ENCODE assay signal across 8 cellular contexts in genomic region chr10:99532687-99533495, GRCh38. TPM values are rescaled to one million over a fixed set of nuclear protein-coding genes. Genes with fewer than 3 reads are reported as not detected.
A peak's percentile ranks its signal among the peaks of the same experiment; 100 is the strongest.
DNase-seq lines count a peak whose midpoint lies in the region; ATAC-seq lines count a peak whose summit lies in the region.

Gene NKX2-3 (plus strand): TSS chr10:99532942. CDS start chr10:99533132, 190 bp downstream.

- intact Hi-C loops in dendritic cell treated with granulocyte-macrophage colony-stimulating factor and Interleukin-4, amounts not matched to agents 40 ng/mL and 50 ng/mL, for 4 days (cut with micrococcal nuclease), result loop anchor here (5.0 kb wide), 1 partner anchor 101 kb away; the partner anchor contains the start of gene GOT1

- H3K27me3 Mint-ChIP-seq in dendritic cell treated with granulocyte-macrophage colony-stimulating factor and Interleukin-4, amounts not matched to agents 40 ng/mL and 50 ng/mL, for 4 days, result peaks cover 97% of the 10 kb centered on the region
- H3K27me3 Mint-ChIP-seq in naive thymus-derived CD8-positive, alpha-beta T cell, result peaks cover 56 to 94% (median 68%) of the 10 kb centered on the region in 5 donors

- peak within 1 kb of the TSS; percentile 71 for H3K4me3 Mint-ChIP-seq in dendritic cell treated with granulocyte-macrophage colony-stimulating factor and Interleukin-4, amounts not matched to agents 40 ng/mL and 50 ng/mL, for 4 days
- H3K4me3 Mint-ChIP-seq in naive thymus-derived CD8-positive, alpha-beta T cell, result peak within 1 kb of the TSS in 9 of 10 donors; percentile 22 to 67 (median 62)

- H3K4me1 Mint-ChIP-seq in dendritic cell treated with granulocyte-macrophage colony-stimulating factor and Interleukin-4, amounts not matched to agents 40 ng/mL and 50 ng/mL, for 4 days (ENCODE audit: low read depth), result peaks cover 79% of the 10 kb centered on the region
- peaks cover 17 to 77% (median 67%) of the 10 kb centered on the region in 4 donors for H3K4me1 Mint-ChIP-seq in naive thymus-derived CD8-positive, alpha-beta T cell

- POLR2A ChIA-PET in naive thymus-derived CD8-positive, alpha-beta T cell (lab: Charles Lee), result no interaction called here

- no peak within 1 kb of the TSS for H3K27ac Mint-ChIP-seq in dendritic cell treated with granulocyte-macrophage colony-stimulating factor and Interleukin-4, amounts not matched to agents 40 ng/mL and 50 ng/mL, for 4 days
- peak within 1 kb of the TSS in 1 of 10 donors; percentile 49 for H3K27ac Mint-ChIP-seq in naive thymus-derived CD8-positive, alpha-beta T cell

- DNase-seq in A172 (ENCODE audit: low spot score), result peak; percentile 80
- DNase-seq in NCI-H524 treated with DMSO at 0.1 percent for 48 hours (lab: John Stamatoyannopoulos, UW), result peak; percentile 13
- no peak for DNase-seq in naive thymus-derived CD8-positive, alpha-beta T cell
- no peak for DNase-seq in NCI-H2171 (lab: John Stamatoyannopoulos, UW)
- DNase-seq in superior temporal gyrus (ENCODE audit: extremely low spot score), result no peak

- ATAC-seq in GM18909 (IDR thresholded peaks at IDR 0.05; ENCODE audit: poor library complexity, unreplicated experiment), result peak; percentile 64
- ATAC-seq in naive thymus-derived CD8-positive, alpha-beta T cell, result peak; percentile 18 to 25
- ATAC-seq in GM21786 (IDR thresholded peaks at IDR 0.05; ENCODE audit: unreplicated experiment), result no peak

- no peaks in the 10 kb centered on the region for H3K9me3 Mint-ChIP-seq in dendritic cell treated with granulocyte-macrophage colony-stimulating factor and Interleukin-4, amounts not matched to agents 40 ng/mL and 50 ng/mL, for 4 days
- H3K9me3 Mint-ChIP-seq in naive thymus-derived CD8-positive, alpha-beta T cell, result peaks cover 0 to 8% (median 0%) of the 10 kb centered on the region in 9 donors

- H3K36me3 Mint-ChIP-seq in dendritic cell treated with granulocyte-macrophage colony-stimulating factor and Interleukin-4, amounts not matched to agents 40 ng/mL and 50 ng/mL, for 4 days (ENCODE audit: low read depth), result no peaks in the 10 kb centered on the region
- H3K36me3 Mint-ChIP-seq in naive thymus-derived CD8-positive, alpha-beta T cell, result peaks cover 0 to 11% (median 3%) of the 10 kb centered on the region in 3 donors

RNA-seq across cellular contexts. Expression of gene NKX2-3, which starts in this region (rescaled TPM):
- total RNA-seq in A172 (2014; rRNA removed; shearing (Covaris generic)), result 0.19 and 1.2 TPM in 2 replicates
- not detected for total RNA-seq in naive thymus-derived CD8-positive, alpha-beta T cell
- polyA plus RNA-seq in naive thymus-derived CD8-positive, alpha-beta T cell, result not detected

Comparison
In these comparisons a context has a peak if more than half of its experiments do, and no peak if none do; other contexts are left out.
1. Peak in ATAC-seq in naive thymus-derived CD8-positive, alpha-beta T cell; RNA of the gene not detected or under 1 TPM.
2. DNase-seq: peak in A172 (single experiment) and NCI-H524 treated with DMSO at 0.1 percent for 48 hours (single experiment); none in naive thymus-derived CD8-positive, alpha-beta T cell (0 of 10), NCI-H2171 (single experiment) and superior temporal gyrus (single experiment).